10 cellular contexts compared by ENCODE assay signal in genomic region chr10:91907033-91907594, GRCh38. TPM values are rescaled to one million over a fixed set of nuclear protein-coding genes. Genes with fewer than 3 reads are reported as not detected.
DNase-seq lines count a peak whose midpoint lies in the region; ATAC-seq and TF ChIP-seq lines count a peak whose summit lies in the region.
"Had no signal": no experiment of that assay in that cellular context is flagged by ENCODE, and none has a peak within 500 bp of the region (broad histone marks: within the 10 kb centered on the region; RNA-seq: fewer than 3 reads in every experiment).

No MANE protein-coding gene starts in this region.

- peaks cover 22% of the 10 kb centered on the region for H3K36me3 Mint-ChIP-seq in activated T-cell treated with anti-CD3 and anti-CD28 coated beads, Interleukin-2, amount 50 U/mL, for 24 hours (ENCODE audit: low read depth)
- peaks cover 4% of the 10 kb centered on the region for H3K36me3 Mint-ChIP-seq in progenitor cell of endocrine pancreas (ENCODE audit: insufficient read depth)

- peaks cover 9% of the 10 kb centered on the region; the same call in 1 of the 2 replicates for H3K79me2 ChIP-seq in OCI-LY7 (ENCODE audit: insufficient read depth, low read depth, low read length)

- peak overlapping the region; percentile 90 for H3K4me2 ChIP-seq in OCI-LY7 (ENCODE audit: low read length)

- peaks cover 19% of the 10 kb centered on the region for H3K4me1 ChIP-seq in OCI-LY7 (ENCODE audit: insufficient read depth, low read length, poor library complexity, severe bottlenecking)

- H3K36me3 ChIP-seq in OCI-LY7 (ENCODE audit: insufficient read depth, low read length) = peaks cover 9% of the 10 kb centered on the region

- TF ChIP-seq CTCF in OCI-LY7 (conservative IDR thresholded peaks at IDR 0.05; ENCODE audit: low read length) = no peak
- TF ChIP-seq CTCF in progenitor cell of endocrine pancreas (IDR thresholded peaks at IDR 0.05; ENCODE audit: unreplicated experiment) = no peak
- no peak for TF ChIP-seq CTCF in omental fat pad (IDR thresholded peaks at IDR 0.05)

- H2AFZ ChIP-seq in OCI-LY7 (ENCODE audit: low read length) = no peak overlapping the region

- H3K9me2 ChIP-seq in OCI-LY7 (ENCODE audit: insufficient read depth, low read length) = no peaks in the 10 kb centered on the region

- no TSS peak for BruUV-seq in OCI-LY7 (replicated peaks; lab: Mats Ljungman, UMichigan)

- no peaks in the 10 kb centered on the region for H3K9me3 Mint-ChIP-seq in activated T-cell treated with anti-CD3 and anti-CD28 coated beads, Interleukin-2, amount 50 U/mL, for 24 hours
- no peaks in the 10 kb centered on the region for H3K9me3 Mint-ChIP-seq in progenitor cell of endocrine pancreas (ENCODE audit: low read depth)

- no peaks in the 10 kb centered on the region for H3K9me3 ChIP-seq in OCI-LY7 (ENCODE audit: low read length)

- H3K4me3 ChIP-seq in OCI-LY7 (ENCODE audit: low read depth, low read length, poor library complexity, severe bottlenecking) = peak overlapping the region; percentile 84

- H3K4me3 Mint-ChIP-seq in activated T-cell treated with anti-CD3 and anti-CD28 coated beads, Interleukin-2, amount 50 U/mL, for 24 hours = peak overlapping the region; percentile 89
- H3K4me3 Mint-ChIP-seq in progenitor cell of endocrine pancreas (ENCODE audit: low read depth) = peak overlapping the region; percentile 83

- H3K27ac Mint-ChIP-seq in activated T-cell treated with anti-CD3 and anti-CD28 coated beads, Interleukin-2, amount 50 U/mL, for 24 hours = no peak overlapping the region
- H3K27ac Mint-ChIP-seq in progenitor cell of endocrine pancreas = peak overlapping the region; percentile 87

- no peak for DNase-seq in activated T-cell treated with anti-CD3 and anti-CD28 coated beads, Interleukin-2, amount 50 U/mL, for 24 hours
- no peak for DNase-seq in activated T-cell treated with anti-CD3 and anti-CD28 coated beads for 4 hours
- no peak for DNase-seq in OCI-LY7 (ENCODE audit: low spot score)
- peak; percentile 6 for DNase-seq in fibroblast of gingiva (ENCODE audit: low read depth)
- DNase-seq in progenitor cell of endocrine pancreas (ENCODE audit: low spot score, unreplicated experiment) = no peak
- DNase-seq in DMS79 treated with DMSO at 0.1 percent for 48 hours (lab: John Stamatoyannopoulos, UW) = no peak
- no peak for DNase-seq in stimulated activated naive CD4-positive, alpha-beta T cell (lab: John Stamatoyannopoulos, UW)
- no peak for DNase-seq in omental fat pad (ENCODE audit: low spot score)
- DNase-seq: kidney, NCI-H345 had no signal

- no peaks in the 10 kb centered on the region for H3K27me3 Mint-ChIP-seq in activated T-cell treated with anti-CD3 and anti-CD28 coated beads, Interleukin-2, amount 50 U/mL, for 24 hours
- no peaks in the 10 kb centered on the region for H3K27me3 Mint-ChIP-seq in progenitor cell of endocrine pancreas

- H3K4me1 Mint-ChIP-seq in activated T-cell treated with anti-CD3 and anti-CD28 coated beads, Interleukin-2, amount 50 U/mL, for 24 hours (ENCODE audit: low read depth) = peaks cover 36% of the 10 kb centered on the region
- H3K4me1 Mint-ChIP-seq in progenitor cell of endocrine pancreas (ENCODE audit: low read depth) = peaks cover 15% of the 10 kb centered on the region

- H3K27ac ChIP-seq in OCI-LY7 (ENCODE audit: low read depth, low read length, poor library complexity, severe bottlenecking) = no peak overlapping the region

- CTCF ChIA-PET in OCI-LY7 (lab: Charles Lee; ENCODE audit: unreplicated experiment) = interaction anchor here (0.6 kb wide), 2 partner anchors 14 to 521 kb away, joined by 5 read pairs; no protein-coding TSS in a partner anchor

- intact Hi-C loops in OCI-LY7 (cut with micrococcal nuclease; ENCODE audit: unreplicated experiment) = loop anchor here (5.0 kb wide), 1 partner anchor 500 kb away; no protein-coding TSS in a partner anchor

- no peak for ATAC-seq in omental fat pad (ENCODE audit: low FRiP score)

- no peaks in the 10 kb centered on the region for H4K20me1 ChIP-seq in OCI-LY7 (ENCODE audit: insufficient read depth, low read length)

- POLR2A ChIA-PET in OCI-LY7 (lab: Charles Lee) = interaction anchor here (0.7 to 2.2 kb wide), 6 partner anchors 16 to 137 kb away, joined by 3 to 13 read pairs (median 4); partner anchors contain the start of gene BTAF1

RNA-seq across cellular contexts. Expression of gene FGFBP3, which starts 2.2 kb away (rescaled TPM):
- 1.1 and 1.7 TPM in 2 replicates for total RNA-seq in OCI-LY7 (2014; rRNA removed; shearing (Covaris generic))
- total RNA-seq in OCI-LY7 (2022) (2.7 and 3.1 TPM in 2 replicates), progenitor cell of endocrine pancreas (5.9 and 6.2 TPM in 2 replicates), omental fat pad (1 to 10 TPM in 1 of 4 donors, under 1 TPM in 3; 0.28 to 3.0 (median 0.70) TPM)

RNA-seq across cellular contexts. Expression of gene BTAF1, which starts 16.5 kb away (rescaled TPM):
- total RNA-seq in OCI-LY7 (2014; rRNA removed; shearing (Covaris generic)) = 95.6 and 100 TPM in 2 replicates
- 65.1 and 71.3 TPM in 2 replicates for total RNA-seq in OCI-LY7 (2022)
- total RNA-seq in progenitor cell of endocrine pancreas = 38.0 and 40.4 TPM in 2 replicates
- total RNA-seq in omental fat pad = 10 to 100 TPM; 33.1 to 72.3 (median 65.1) TPM
